Comparison of ENCODE assay signal across 1 cellular context in the genomic region with DNA sequence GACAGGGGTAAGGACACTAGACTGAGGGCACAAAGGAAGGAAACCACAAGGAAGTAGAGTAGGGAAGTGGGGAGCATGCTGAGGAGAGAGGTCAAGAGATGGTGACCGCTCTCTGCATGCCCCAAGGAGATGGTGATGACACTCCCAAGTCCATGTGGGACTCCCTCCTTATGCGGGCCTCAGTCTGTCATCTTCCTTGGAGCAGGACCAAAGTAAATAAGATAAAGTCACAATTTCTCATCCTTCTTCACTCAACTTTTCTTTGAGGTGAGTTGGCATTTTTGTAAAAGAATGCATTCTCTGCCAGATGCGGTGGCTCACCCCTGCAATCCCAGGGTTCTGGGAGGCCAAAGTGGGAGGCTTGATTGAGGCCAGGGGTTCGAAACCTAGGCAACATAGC.
TF ChIP-seq lines count a peak whose summit lies in the region.

No MANE protein-coding gene starts in this region.

TF ChIP-seq in IMR-90, 13 proteins besides CTCF, POLR2A, EP300 and RAD21:
- TF ChIP-seq MAZ (IDR thresholded peaks at IDR 0.05; ENCODE audit: borderline replicate concordance, low read depth, low read length) (no peak), CHD1 (IDR thresholded peaks at IDR 0.05; ENCODE audit: low read depth, low read length) (no peak), RFX5 (IDR thresholded peaks at IDR 0.05; ENCODE audit: low read depth, low read length) (no peak), NFE2L2 (IDR thresholded peaks at IDR 0.05; ENCODE audit: low read depth, low read length) (no peak), BHLHE40 (IDR thresholded peaks at IDR 0.05; ENCODE audit: low read depth, low read length) (no peak)
TF ChIP-seq in IMR-90: peak in this region for 0.
